ENCODE assay signal across 24 cellular contexts in genomic region chr3:194938845-194939531, GRCh38.
DNase-seq lines count a peak whose midpoint lies in the region; ATAC-seq and TF ChIP-seq lines count a peak whose summit lies in the region.
"Had no signal": no experiment of that assay in that cellular context is flagged by ENCODE, and none has a peak within 500 bp of the region (broad histone marks: within the 10 kb centered on the region; RNA-seq: fewer than 3 reads in every experiment).

No MANE protein-coding gene starts in this region.

- no peaks in the 10 kb centered on the region for H3K9me3 Mint-ChIP-seq in MCF 10A (ENCODE audit: unreplicated experiment)
- H3K9me3 Mint-ChIP-seq: activated CD4-positive, alpha-beta memory T cell treated with anti-CD3 and anti-CD28 coated beads, Interleukin-2, amount 10 ng/mL, durations not matched to agents 7 days and 5 days; activated T-helper 17 cell treated with anti-CD3 and anti-CD28 coated beads, Interleukin-2, amount 50 U/mL, for 72 hours; stimulated activated naive B cell treated with anti-CD40 and anti-IgM and Interleukin-4, amounts not matched to agents 10 μg/mL and 1 μg/mL and 100 μg/mL, for 72 hours had no signal

- TF ChIP-seq CTCF in MCF 10A (IDR thresholded peaks at IDR 0.05; ENCODE audit: unreplicated experiment), result no peak
- TF ChIP-seq CTCF in breast epithelium (IDR thresholded peaks at IDR 0.05), result no peak
- TF ChIP-seq CTCF in fibroblast of mammary gland (conservative IDR thresholded peaks at IDR 0.05; ENCODE audit: control insufficient read depth, insufficient read depth, low read depth, low read length), result no peak
- no peak for TF ChIP-seq CTCF in spleen (IDR thresholded peaks at IDR 0.05 in 8 of 11, conservative IDR thresholded peaks at IDR 0.05 in 3 of 11)

- H3K9me3 ChIP-seq in breast epithelium (no peaks in the 10 kb centered on the region), spleen (no peaks in the 10 kb centered on the region)
- H3K9me3 ChIP-seq: gastrocnemius medialis, prostate gland, SJCRH30, tibial artery had no signal

- TF ChIP-seq POLR2A in breast epithelium (IDR thresholded peaks at IDR 0.05) (no peak), spleen (IDR thresholded peaks at IDR 0.05) (no peak)

- POLR2A ChIA-PET in MCF 10A (lab: Yijun Ruan, JAX), result no interaction called here

- 61 to 72% (median 71%) methylated on average over 7 to 8 of the region's 8 CpGs for WGBS in spleen, 5 donors

- H3K27ac ChIP-seq in breast epithelium, result peak overlapping the region in 1 of 2 donors; percentile 43
- peak overlapping the region in 6 of 8 donors; percentile 20 to 72 (median 60) for H3K27ac ChIP-seq in spleen
- H3K27ac ChIP-seq: C4-2B, coronary artery, prostate gland, SJCRH30, tibial artery, WERI-Rb-1 had no signal

- H3K36me3 ChIP-seq in breast epithelium (no peaks in the 10 kb centered on the region), spleen (no peaks in the 10 kb centered on the region)
- H3K36me3 ChIP-seq: gastrocnemius medialis, prostate gland, SJCRH30, tibial artery, WERI-Rb-1 had no signal

- no TSS peak for BruUV-seq in MCF 10A (replicated peaks; lab: Mats Ljungman, UMichigan)

- intact Hi-C loops in MCF 10A (cut with micrococcal nuclease), result no loop called here
- intact Hi-C loops in breast epithelium (cut with DNase I; ENCODE audit: low total_unique reads), result no loop called here
- intact Hi-C loops in spleen (cut with DNase I; ENCODE audit: low total_unique reads), result no loop called here

- no peak overlapping the region for H3K4me3 Mint-ChIP-seq in MCF 10A (ENCODE audit: unreplicated experiment)
- H3K4me3 Mint-ChIP-seq: activated CD4-positive, alpha-beta memory T cell treated with anti-CD3 and anti-CD28 coated beads, Interleukin-2, amount 10 ng/mL, durations not matched to agents 7 days and 5 days; activated T-helper 17 cell treated with anti-CD3 and anti-CD28 coated beads, Interleukin-2, amount 50 U/mL, for 72 hours; stimulated activated naive B cell treated with anti-CD40 and anti-IgM and Interleukin-4, amounts not matched to agents 10 μg/mL and 1 μg/mL and 100 μg/mL, for 72 hours had no signal

- no peaks in the 10 kb centered on the region for H3K36me3 Mint-ChIP-seq in MCF 10A (ENCODE audit: insufficient read depth, unreplicated experiment)
- H3K36me3 Mint-ChIP-seq: stimulated activated naive B cell treated with anti-CD40 and anti-IgM and Interleukin-4, amounts not matched to agents 10 μg/mL and 1 μg/mL and 100 μg/mL, for 72 hours had no signal

- H3K27me3 ChIP-seq in breast epithelium, result no peaks in the 10 kb centered on the region
- H3K27me3 ChIP-seq in spleen (replicated peaks in 1 of 7), result no peaks in the 10 kb centered on the region
- H3K27me3 ChIP-seq: gastrocnemius medialis, SJCRH30, tibial artery had no signal

- no peak for ATAC-seq in GM21619 (IDR thresholded peaks at IDR 0.05; ENCODE audit: unreplicated experiment)
- ATAC-seq: activated T-helper 17 cell treated with anti-CD3 and anti-CD28 coated beads, Interleukin-2, amount 50 U/mL, for 72 hours; stimulated activated naive B cell treated with anti-CD40 and anti-IgM and Interleukin-4, amounts not matched to agents 10 μg/mL and 1 μg/mL and 100 μg/mL, for 72 hours had no signal

- CTCF ChIA-PET in MCF 10A (lab: Yijun Ruan, JAX), result interaction anchor here (0.6 to 0.7 kb wide), 4 partner anchors 77 to 897 kb away, joined by 3 to 4 read pairs (median 4); no protein-coding TSS in a partner anchor

- H3K4me1 ChIP-seq in breast epithelium (no peaks in the 10 kb centered on the region), spleen (peaks cover 0 to 46% (median 20%) of the 10 kb centered on the region in 6 donors)
- H3K4me1 ChIP-seq: prostate gland, SJCRH30 had no signal

- H3K27me3 Mint-ChIP-seq in MCF 10A (ENCODE audit: insufficient read depth, unreplicated experiment), result peaks cover 14% of the 10 kb centered on the region
- H3K27me3 Mint-ChIP-seq: activated CD4-positive, alpha-beta memory T cell treated with anti-CD3 and anti-CD28 coated beads, Interleukin-2, amount 10 ng/mL, durations not matched to agents 7 days and 5 days had no signal

- DNase-seq in MCF 10A (ENCODE audit: unreplicated experiment) (peak; percentile 45), breast epithelium (ENCODE audit: low spot score in 2 of 2) (no peak), fibroblast of mammary gland (ENCODE audit: low read depth) (peak; percentile 74), mesenteric fat pad (ENCODE audit: low spot score) (peak; percentile 88), spleen (no peak), GOT3 (lab: John Stamatoyannopoulos, UW) (no peak), mucosa of gallbladder (ENCODE audit: low spot score) (no peak)
- DNase-seq: activated CD4-positive, alpha-beta memory T cell treated with anti-CD3 and anti-CD28 coated beads, Interleukin-2, amount 10 ng/mL, durations not matched to agents 7 days and 5 days; amniotic stem cell; gastrocnemius medialis; Kasumi-1; NCI-H1105 treated with DMSO at 0.1 percent for 48 hours; NCI-H2107; NCI-H526 treated with DMSO at 0.1 percent for 48 hours; SJCRH30; stimulated activated naive B cell treated with anti-CD40 and anti-IgM and Interleukin-4, amounts not matched to agents 10 μg/mL and 1 μg/mL and 100 μg/mL, for 72 hours; T-helper 2 cell; tibial artery; WERI-Rb-1 had no signal

- no peaks in the 10 kb centered on the region for H3K4me1 Mint-ChIP-seq in MCF 10A (ENCODE audit: insufficient read depth, unreplicated experiment)
- H3K4me1 Mint-ChIP-seq: activated CD4-positive, alpha-beta memory T cell treated with anti-CD3 and anti-CD28 coated beads, Interleukin-2, amount 10 ng/mL, durations not matched to agents 7 days and 5 days; activated T-helper 17 cell treated with anti-CD3 and anti-CD28 coated beads, Interleukin-2, amount 50 U/mL, for 72 hours had no signal

- H3K4me3 ChIP-seq in breast epithelium, result no peak overlapping the region
- H3K4me3 ChIP-seq in fibroblast of mammary gland (ENCODE audit: control insufficient read depth, low read depth, low read length), result no peak overlapping the region
- H3K4me3 ChIP-seq in spleen, result no peak overlapping the region
- H3K4me3 ChIP-seq: coronary artery, gastrocnemius medialis, prostate gland, SJCRH30, tibial artery had no signal

- no peak overlapping the region for H3K27ac Mint-ChIP-seq in MCF 10A (ENCODE audit: low read depth, unreplicated experiment)
- H3K27ac Mint-ChIP-seq: activated CD4-positive, alpha-beta memory T cell treated with anti-CD3 and anti-CD28 coated beads, Interleukin-2, amount 10 ng/mL, durations not matched to agents 7 days and 5 days; activated T-helper 17 cell treated with anti-CD3 and anti-CD28 coated beads, Interleukin-2, amount 50 U/mL, for 72 hours; stimulated activated naive B cell treated with anti-CD40 and anti-IgM and Interleukin-4, amounts not matched to agents 10 μg/mL and 1 μg/mL and 100 μg/mL, for 72 hours had no signal

Comparison
In these comparisons a context has a peak if more than half of its experiments do, and no peak if none do; other contexts are left out.
1. DNase-seq: peak in MCF 10A (single experiment), fibroblast of mammary gland (single experiment) and mesenteric fat pad (single experiment); none in breast epithelium (0 of 2), spleen (single experiment), GOT3 (single experiment) and mucosa of gallbladder (single experiment).